Comparison of ENCODE assay signal across 21 cellular contexts in the genomic region with DNA sequence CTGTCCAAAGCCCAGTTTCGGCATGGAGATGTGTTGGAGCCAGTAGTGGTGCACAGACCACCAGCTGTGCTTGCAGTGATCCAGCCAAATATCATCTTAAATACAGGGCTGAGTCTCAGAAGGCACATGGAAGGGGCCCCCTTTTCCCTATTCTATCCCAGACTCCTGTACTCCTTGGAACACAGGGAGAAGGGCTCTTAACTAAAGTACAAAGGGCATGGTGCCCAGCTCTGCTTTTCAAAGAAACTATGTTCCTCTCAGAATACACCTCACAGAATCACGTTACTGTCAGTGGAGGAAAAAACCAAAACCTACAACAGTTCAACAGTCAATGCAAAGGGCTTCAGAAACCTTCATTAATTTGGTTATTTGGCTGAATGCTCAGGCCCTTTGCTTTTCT.
DNase-seq lines count a peak whose midpoint lies in the region; ATAC-seq, FAIRE-seq and TF ChIP-seq lines count a peak whose summit lies in the region.
"Had no signal": no experiment of that assay in that cellular context is flagged by ENCODE, and none has a peak within 500 bp of the region (broad histone marks: within the 10 kb centered on the region; RNA-seq: fewer than 3 reads in every experiment).

No MANE protein-coding gene starts in this region.

- WGBS in mesodermal cell (ENCODE audit: insufficient coverage in 2 of 2), 2 experiments = 90 to 100% methylated on average over 1 to 2 of the region's 2 CpGs

- H3K36me3 ChIP-seq in mesodermal cell (ENCODE audit: control insufficient read depth, insufficient read depth, low read length) = no peaks in the 10 kb centered on the region
- H3K36me3 ChIP-seq in stomach smooth muscle (ENCODE audit: control insufficient read depth in 2 of 2, insufficient read depth in 2 of 2, low read length in 2 of 2) = no peaks in the 10 kb centered on the region
- H3K36me3 ChIP-seq: HAP-1, right lobe of liver, tibial artery had no signal

- FAIRE-seq in frontal cortex (lab: Jason Lieb, UNC) = no peak
- FAIRE-seq: bronchial epithelial cell, keratinocyte had no signal

- no peak overlapping the region for H3K4me3 ChIP-seq in mesodermal cell (ENCODE audit: extremely low read depth, insufficient read depth, low read length, poor library complexity, severe bottlenecking)
- H3K4me3 ChIP-seq in stomach smooth muscle (ENCODE audit: low read length in 2 of 2) = peak overlapping the region in 1 of 2 donors; percentile 30
- H3K4me3 ChIP-seq: HAP-1, right lobe of liver, tibial artery had no signal

- H3K4me3 Mint-ChIP-seq in MCF 10A (ENCODE audit: unreplicated experiment) = no peak overlapping the region
- H3K4me3 Mint-ChIP-seq in activated CD8-positive, alpha-beta T cell treated with anti-CD3 and anti-CD28 coated beads, Interleukin-2, amount 10 ng/mL, durations not matched to agents 7 days and 5 days = no peak overlapping the region
- H3K4me3 Mint-ChIP-seq: dendritic cell treated with granulocyte-macrophage colony-stimulating factor and Interleukin-4, amounts not matched to agents 40 ng/mL and 50 ng/mL, for 4 days had no signal

- no peak overlapping the region for H3K9ac ChIP-seq in stomach smooth muscle (ENCODE audit: low read length in 2 of 2)

- POLR2A ChIA-PET in MCF 10A (lab: Yijun Ruan, JAX) = no interaction called here
- POLR2A ChIA-PET in activated CD8-positive, alpha-beta T cell treated with anti-CD3 and anti-CD28 coated beads, Interleukin-2, amount 10 ng/mL, durations not matched to agents 7 days and 5 days (lab: Charles Lee) = no interaction called here

- no TSS peak for BruUV-seq in MCF 10A (replicated peaks; lab: Mats Ljungman, UMichigan)

- no peak overlapping the region for H3K27ac Mint-ChIP-seq in MCF 10A (ENCODE audit: low read depth, unreplicated experiment)
- no peak overlapping the region for H3K27ac Mint-ChIP-seq in activated CD8-positive, alpha-beta T cell treated with anti-CD3 and anti-CD28 coated beads, Interleukin-2, amount 10 ng/mL, durations not matched to agents 7 days and 5 days
- H3K27ac Mint-ChIP-seq: dendritic cell treated with granulocyte-macrophage colony-stimulating factor and Interleukin-4, amounts not matched to agents 40 ng/mL and 50 ng/mL, for 4 days had no signal

- H3K9me3 Mint-ChIP-seq in MCF 10A (ENCODE audit: unreplicated experiment) = no peaks in the 10 kb centered on the region
- H3K9me3 Mint-ChIP-seq in activated CD8-positive, alpha-beta T cell treated with anti-CD3 and anti-CD28 coated beads, Interleukin-2, amount 10 ng/mL, durations not matched to agents 7 days and 5 days (ENCODE audit: insufficient read depth) = no peaks in the 10 kb centered on the region
- H3K9me3 Mint-ChIP-seq: dendritic cell treated with granulocyte-macrophage colony-stimulating factor and Interleukin-4, amounts not matched to agents 40 ng/mL and 50 ng/mL, for 4 days had no signal

- H3K9me3 ChIP-seq in mesodermal cell (ENCODE audit: control insufficient read depth, low read length) (no peaks in the 10 kb centered on the region), stomach smooth muscle (ENCODE audit: control insufficient read depth in 2 of 2, low read length in 2 of 2) (no peaks in the 10 kb centered on the region)
- H3K9me3 ChIP-seq: HAP-1, right lobe of liver, tibial artery had no signal

- H3K4me1 ChIP-seq in mesodermal cell (ENCODE audit: control insufficient read depth, insufficient read depth, low read length, poor library complexity, severe bottlenecking) (no peaks in the 10 kb centered on the region), stomach smooth muscle (ENCODE audit: control insufficient read depth, insufficient read depth, low read length) (peaks cover 13% of the 10 kb centered on the region)
- H3K4me1 ChIP-seq: HAP-1, right lobe of liver had no signal

- DNase-seq in NCI-H2227 (lab: John Stamatoyannopoulos, UW; ENCODE audit: unreplicated experiment) (peak; percentile 27), left cardiac atrium (no peak), MCF 10A (ENCODE audit: unreplicated experiment) (no peak), frontal cortex (ENCODE audit: low spot score in 2 of 2) (no peak)
- no peak for DNase-seq in activated CD8-positive, alpha-beta T cell treated with anti-CD3 and anti-CD28 coated beads, Interleukin-2, amount 10 ng/mL, durations not matched to agents 7 days and 5 days
- DNase-seq: activated CD4-positive, alpha-beta T cell treated with anti-CD3 and anti-CD28 coated beads for 48 hours; activated naive CD4-positive, alpha-beta T cell treated with anti-CD3 and anti-CD28 coated beads, Interleukin-2, amount 50 U/mL, for 16 hours; NCI-H2107; NCI-H524 treated with DMSO at 0.1 percent for 48 hours; occipital lobe; right lobe of liver; stimulated activated CD4-positive, alpha-beta T cell treated with anti-CD3 and anti-CD28 coated beads, Interleukin-15, amount 100 ng/mL, for 24 hours; stimulated activated naive CD8-positive, alpha-beta T cell treated with anti-CD3 and anti-CD28 coated beads, Interleukin-15, Interleukin-2, amounts not matched to agents 100 U/mL and 50 U/mL, for 24 hours; tibial artery had no signal

- no peaks in the 10 kb centered on the region for H3K4me1 Mint-ChIP-seq in MCF 10A (ENCODE audit: insufficient read depth, unreplicated experiment)
- no peaks in the 10 kb centered on the region for H3K4me1 Mint-ChIP-seq in activated CD8-positive, alpha-beta T cell treated with anti-CD3 and anti-CD28 coated beads, Interleukin-2, amount 10 ng/mL, durations not matched to agents 7 days and 5 days (ENCODE audit: low read depth)

- H3K36me3 Mint-ChIP-seq in MCF 10A (ENCODE audit: insufficient read depth, unreplicated experiment) = no peaks in the 10 kb centered on the region
- H3K36me3 Mint-ChIP-seq in activated CD8-positive, alpha-beta T cell treated with anti-CD3 and anti-CD28 coated beads, Interleukin-2, amount 10 ng/mL, durations not matched to agents 7 days and 5 days (ENCODE audit: low read depth) = no peaks in the 10 kb centered on the region

- H3K27me3 ChIP-seq in stomach smooth muscle (ENCODE audit: control insufficient read depth in 1 of 2, insufficient read depth in 2 of 2, low read length in 2 of 2) = no peaks in the 10 kb centered on the region
- H3K27me3 ChIP-seq: right lobe of liver, tibial artery had no signal

- ATAC-seq in SK-N-SH treated with all-trans-retinoic acid at 6 μM for 48 hours (peak; percentile 32), left cardiac atrium (no peak)
- no peak for ATAC-seq in activated CD8-positive, alpha-beta T cell treated with anti-CD3 and anti-CD28 coated beads, Interleukin-2, amount 10 ng/mL, durations not matched to agents 7 days and 5 days
- ATAC-seq: right lobe of liver; stimulated activated naive CD8-positive, alpha-beta T cell treated with anti-CD3 and anti-CD28 coated beads, Interleukin-15, Interleukin-2, amounts not matched to agents 100 U/mL and 50 U/mL, for 24 hours had no signal

- peak overlapping the region; percentile 19 for H3K27ac ChIP-seq in mesodermal cell (ENCODE audit: low read depth, low read length, severe bottlenecking)
- peak overlapping the region; percentile 53 for H3K27ac ChIP-seq in stomach smooth muscle (ENCODE audit: low read length)
- H3K27ac ChIP-seq: right lobe of liver, tibial artery had no signal

- H3K27me3 Mint-ChIP-seq in MCF 10A (ENCODE audit: insufficient read depth, unreplicated experiment) = no peaks in the 10 kb centered on the region
- no peaks in the 10 kb centered on the region for H3K27me3 Mint-ChIP-seq in activated CD8-positive, alpha-beta T cell treated with anti-CD3 and anti-CD28 coated beads, Interleukin-2, amount 10 ng/mL, durations not matched to agents 7 days and 5 days (ENCODE audit: low read depth)
- H3K27me3 Mint-ChIP-seq: dendritic cell treated with granulocyte-macrophage colony-stimulating factor and Interleukin-4, amounts not matched to agents 40 ng/mL and 50 ng/mL, for 4 days had no signal

- CTCF ChIA-PET in MCF 10A (lab: Yijun Ruan, JAX) = interaction anchor here (0.7 to 1.2 kb wide), 2 partner anchors 160 to 167 kb away, joined by 4 read pairs; no protein-coding TSS in a partner anchor
- CTCF ChIA-PET in activated CD8-positive, alpha-beta T cell treated with anti-CD3 and anti-CD28 coated beads, Interleukin-2, amount 10 ng/mL, durations not matched to agents 7 days and 5 days (lab: Charles Lee) = interaction anchor here (0.9 to 1.3 kb wide), 3 partner anchors 15 to 161 kb away, joined by 3 to 4 read pairs (median 3); no protein-coding TSS in a partner anchor

- intact Hi-C loops in left cardiac atrium (cut with DNase I) (no loop called here), MCF 10A (cut with micrococcal nuclease) (no loop called here)

- TF ChIP-seq CTCF in MCF 10A (IDR thresholded peaks at IDR 0.05; ENCODE audit: unreplicated experiment) = no peak

TF ChIP-seq in SK-N-SH treated with all-trans-retinoic acid at 6 μM for 48 hours, 23 proteins besides CTCF, POLR2A, EP300 and RAD21:
- TF ChIP-seq, protein P1, sequence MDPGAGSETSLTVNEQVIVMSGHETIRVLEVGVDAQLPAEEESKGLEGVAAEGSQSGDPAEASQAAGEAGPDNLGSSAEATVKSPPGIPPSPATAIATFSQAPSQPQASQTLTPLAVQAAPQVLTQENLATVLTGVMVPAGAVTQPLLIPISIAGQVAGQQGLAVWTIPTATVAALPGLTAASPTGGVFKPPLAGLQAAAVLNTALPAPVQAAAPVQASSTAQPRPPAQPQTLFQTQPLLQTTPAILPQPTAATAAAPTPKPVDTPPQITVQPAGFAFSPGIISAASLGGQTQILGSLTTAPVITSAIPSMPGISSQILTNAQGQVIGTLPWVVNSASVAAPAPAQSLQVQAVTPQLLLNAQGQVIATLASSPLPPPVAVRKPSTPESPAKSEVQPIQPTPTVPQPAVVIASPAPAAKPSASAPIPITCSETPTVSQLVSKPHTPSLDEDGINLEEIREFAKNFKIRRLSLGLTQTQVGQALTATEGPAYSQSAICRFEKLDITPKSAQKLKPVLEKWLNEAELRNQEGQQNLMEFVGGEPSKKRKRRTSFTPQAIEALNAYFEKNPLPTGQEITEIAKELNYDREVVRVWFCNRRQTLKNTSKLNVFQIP (CRISPR knock-in tag; IDR thresholded peaks at IDR 0.05; ENCODE audit: borderline replicate concordance, low read depth) = no peak
- TF ChIP-seq ESRRG (CRISPR knock-in tag; IDR thresholded peaks at IDR 0.05) (no peak), ZC3H10 (CRISPR knock-in tag; IDR thresholded peaks at IDR 0.05) (no peak)
